27 cellular contexts compared by ENCODE assay signal in the genomic region with DNA sequence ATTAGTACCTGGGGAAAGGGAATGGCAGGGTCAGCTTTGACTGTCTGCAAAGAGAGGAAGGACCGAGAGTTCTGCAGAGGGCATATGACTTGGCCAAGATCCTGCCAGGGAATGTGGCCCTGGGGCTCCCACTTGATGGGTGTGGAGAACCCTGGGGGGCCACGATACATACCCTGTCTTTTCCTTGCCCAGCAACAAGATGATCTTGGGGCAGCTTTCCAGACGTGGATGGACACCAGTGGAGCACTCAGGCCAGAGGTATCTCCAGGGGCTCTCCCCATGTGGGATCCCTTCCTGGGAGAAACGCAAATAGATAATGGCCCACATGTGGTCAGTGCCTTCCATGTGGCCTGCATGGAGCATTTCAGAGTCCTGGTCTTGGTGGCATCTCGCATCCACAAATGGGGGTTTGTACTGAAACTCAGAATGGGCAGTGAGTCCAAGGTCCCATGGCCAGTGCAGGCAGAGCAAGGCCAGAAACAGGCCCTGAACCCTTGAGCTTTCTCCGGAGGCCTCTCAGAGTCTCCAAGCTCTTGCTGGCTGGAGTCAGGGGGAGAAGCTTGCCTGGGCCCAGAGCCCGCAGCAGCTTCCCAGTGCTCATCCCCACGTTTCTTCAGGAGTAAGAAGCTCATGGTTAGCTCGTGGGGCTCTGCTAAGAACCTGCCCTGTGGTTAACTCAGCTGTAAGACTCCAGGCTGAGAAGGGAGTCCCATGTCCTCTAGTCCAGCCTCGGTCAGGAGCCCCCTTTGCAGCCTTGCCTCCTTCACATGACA. TPM values are rescaled to one million over a fixed set of nuclear protein-coding genes. Genes with fewer than 3 reads are reported as not detected.
DNase-seq lines count a peak whose midpoint lies in the region; ATAC-seq, FAIRE-seq and TF ChIP-seq lines count a peak whose summit lies in the region.
"Had no signal": no experiment of that assay in that cellular context is flagged by ENCODE, and none has a peak within 500 bp of the region (broad histone marks: within the 10 kb centered on the region; RNA-seq: fewer than 3 reads in every experiment).

No MANE protein-coding gene starts in this region.

- no peaks in the 10 kb centered on the region for H4K20me1 ChIP-seq in HepG2 (ENCODE audit: insufficient read depth, low read length)

- peak; percentile 33 for DNase-seq in activated CD8-positive, alpha-beta memory T cell treated with anti-CD3 and anti-CD28 coated beads, Interleukin-2, amount 10 ng/mL, durations not matched to agents 7 days and 5 days
- DNase-seq in HepG2 (ENCODE audit: low spot score) (no peak), testis (peak; percentile 11), T-helper 9 cell (no peak), NCI-H1105 (lab: John Stamatoyannopoulos, UW) (no peak), urothelium cell line (ENCODE audit: low spot score) (no peak)
- DNase-seq: activated CD8-positive, alpha-beta T cell treated with anti-CD3 and anti-CD28 coated beads, Interleukin-2, amount 10 ng/mL, durations not matched to agents 7 days and 5 days; caudate nucleus; CD4-positive, CD25-positive, alpha-beta regulatory T cell; glutamatergic neuron; IMR-90; NCI-H1092; NCI-H1930; NCI-H526 treated with DMSO at 0.1 percent for 48 hours; occipital lobe; stimulated activated CD4-positive, alpha-beta T cell treated with anti-CD3 and anti-CD28 coated beads, Interleukin-4, amount 100 ng/mL, for 1 hour; stimulated activated naive B cell treated with anti-CD40 and anti-IgM and Interleukin-4, amounts not matched to agents 10 μg/mL and 1 μg/mL and 100 μg/mL, for 72 hours had no signal

- TF ChIP-seq RAD21 in HepG2 (CRISPR knock-in tag; IDR thresholded peaks at IDR 0.05): no peak

- no peaks in the 10 kb centered on the region for H3K9me3 Mint-ChIP-seq in activated CD8-positive, alpha-beta memory T cell treated with anti-CD3 and anti-CD28 coated beads, Interleukin-2, amount 10 ng/mL, durations not matched to agents 7 days and 5 days (ENCODE audit: low read depth)
- H3K9me3 Mint-ChIP-seq: activated naive CD4-positive, alpha-beta T cell treated with anti-CD3 and anti-CD28 coated beads, Interleukin-2, amount 50 U/mL, for 72 hours; activated T-helper 1 cell treated with anti-CD3 and anti-CD28 coated beads, Interleukin-12 subunit alpha, Interleukin-12 subunit beta, Interleukin-2, Interleukin-4 antibody, amounts not matched to agents 30 ng/mL and 10 ng/mL and 1 ng/mL, durations not matched to agents 14 hours and 24 hours and 36 hours; stimulated activated naive B cell treated with anti-CD40 and anti-IgM and Interleukin-4, amounts not matched to agents 10 μg/mL and 1 μg/mL and 100 μg/mL, for 72 hours; T-helper 2 cell treated with Interferon-gamma antibody and Interleukin-4, amounts not matched to agents 5 μg/mL and 100 μg/mL, for 36 hours had no signal

- no peaks in the 10 kb centered on the region for H3K27me3 ChIP-seq in HepG2 (ENCODE audit: control insufficient read depth in 1 of 2, insufficient read depth in 2 of 2, low read length in 2 of 2)
- no peaks in the 10 kb centered on the region for H3K27me3 ChIP-seq in testis
- H3K27me3 ChIP-seq: ascending aorta had no signal

- no peak overlapping the region for H3K4me3 ChIP-seq in HepG2 (replicated peaks in 1 of 3; ENCODE audit: insufficient read depth in 1 of 3, low read depth in 2 of 3, low read length in 3 of 3)
- no peak overlapping the region for H3K4me3 ChIP-seq in testis
- H3K4me3 ChIP-seq: ascending aorta, HAP-1, thoracic aorta had no signal

- H3K27ac Mint-ChIP-seq in activated CD8-positive, alpha-beta memory T cell treated with anti-CD3 and anti-CD28 coated beads, Interleukin-2, amount 10 ng/mL, durations not matched to agents 7 days and 5 days: no peak overlapping the region
- H3K27ac Mint-ChIP-seq: activated CD8-positive, alpha-beta T cell treated with anti-CD3 and anti-CD28 coated beads, Interleukin-2, amount 10 ng/mL, durations not matched to agents 7 days and 5 days; activated naive CD4-positive, alpha-beta T cell treated with anti-CD3 and anti-CD28 coated beads, Interleukin-2, amount 50 U/mL, for 72 hours; activated T-helper 1 cell treated with anti-CD3 and anti-CD28 coated beads, Interleukin-12 subunit alpha, Interleukin-12 subunit beta, Interleukin-2, Interleukin-4 antibody, amounts not matched to agents 30 ng/mL and 10 ng/mL and 1 ng/mL, durations not matched to agents 14 hours and 24 hours and 36 hours; CD4-positive, CD25-positive, alpha-beta regulatory T cell; stimulated activated naive B cell treated with anti-CD40 and anti-IgM and Interleukin-4, amounts not matched to agents 10 μg/mL and 1 μg/mL and 100 μg/mL, for 72 hours; T-helper 2 cell treated with Interferon-gamma antibody and Interleukin-4, amounts not matched to agents 5 μg/mL and 100 μg/mL, for 36 hours had no signal

- no TSS peak for BruUV-seq in HepG2 (replicated peaks; lab: Mats Ljungman, UMichigan)

- TF ChIP-seq POLR2A in HepG2 (IDR thresholded peaks at IDR 0.05; ENCODE audit: insufficient read depth in 1 of 2, low read depth in 2 of 2, low read length in 2 of 2) (no peak), testis (IDR thresholded peaks at IDR 0.05) (no peak)

- TF ChIP-seq EP300 in HepG2 (IDR thresholded peaks at IDR 0.05; ENCODE audit: low read depth in 2 of 2, low read length in 2 of 2): no peak
- no peak for TF ChIP-seq EP300 in HepG2 (CRISPR knock-in tag; IDR thresholded peaks at IDR 0.05; ENCODE audit: borderline replicate concordance)

- CTCF ChIA-PET in activated CD8-positive, alpha-beta memory T cell treated with anti-CD3 and anti-CD28 coated beads, Interleukin-2, amount 10 ng/mL, durations not matched to agents 7 days and 5 days (lab: Charles Lee): interaction anchor here (1.3 to 1.6 kb wide), 4 partner anchors 16 to 256 kb away, joined by 3 to 5 read pairs (median 4); no protein-coding TSS in a partner anchor
- CTCF ChIA-PET in HepG2 (lab: Yijun Ruan, JAX; ENCODE audit: low intra/inter-chr PET ratio, low total read pairs): no interaction called here

- H3K9ac ChIP-seq in HepG2 (ENCODE audit: insufficient read depth, low read depth, low read length): no peak overlapping the region

- no peaks in the 10 kb centered on the region for H3K4me1 Mint-ChIP-seq in activated CD8-positive, alpha-beta memory T cell treated with anti-CD3 and anti-CD28 coated beads, Interleukin-2, amount 10 ng/mL, durations not matched to agents 7 days and 5 days

- in situ Hi-C loops in HepG2 (cut with HindIII; ENCODE audit: extremely low pct_ligation_motif_present, low pct_unique_long_range_greater_than_20kb): no loop called here

- POLR2A ChIA-PET in HepG2 (lab: Yijun Ruan, JAX): interaction anchor here (0.5 kb wide), 1 partner anchor 213 kb away, joined by 3 read pairs; no protein-coding TSS in a partner anchor

- no peak for ATAC-seq in activated CD8-positive, alpha-beta memory T cell treated with anti-CD3 and anti-CD28 coated beads, Interleukin-2, amount 10 ng/mL, durations not matched to agents 7 days and 5 days
- 0 out of 3 replicates have a peak, but pooled peaks have one; percentile 4 for ATAC-seq in HepG2

- peak overlapping the region; percentile 55 for H3K27ac ChIP-seq in VCaP
- H3K27ac ChIP-seq in HepG2 (ENCODE audit: extremely low read length, insufficient read depth, low read length): no peak overlapping the region
- no peak overlapping the region for H3K27ac ChIP-seq in testis
- H3K27ac ChIP-seq: ascending aorta, thoracic aorta had no signal

- peaks cover 13% of the 10 kb centered on the region for H3K4me1 ChIP-seq in HepG2 (ENCODE audit: insufficient read depth, low read length)
- H3K4me1 ChIP-seq in testis: peaks cover 8% of the 10 kb centered on the region

- intact Hi-C loops in HepG2 (cut with micrococcal nuclease; ENCODE audit: unreplicated experiment) (no loop called here), testis (cut with DNase I; ENCODE audit: low total_unique reads) (no loop called here)

- H3K4me2 ChIP-seq in HepG2 (ENCODE audit: low read depth, low read length): no peak overlapping the region

- 89% methylated on average over 6 of the region's 10 CpGs for WGBS in HepG2 (ENCODE audit: low lambda C conversion rate)
- WGBS in testis, 2 donors: 78 to 86% methylated on average over 3 to 10 of the region's 10 CpGs

- H2AFZ ChIP-seq in HepG2 (ENCODE audit: low read length): no peak overlapping the region

- FAIRE-seq in HepG2 (lab: Jason Lieb, UNC) (no peak), urothelium cell line (lab: Jason Lieb, UNC) (no peak)
- FAIRE-seq: GM12892 had no signal

- H3K36me3 Mint-ChIP-seq in activated CD8-positive, alpha-beta memory T cell treated with anti-CD3 and anti-CD28 coated beads, Interleukin-2, amount 10 ng/mL, durations not matched to agents 7 days and 5 days: no peaks in the 10 kb centered on the region
- H3K36me3 Mint-ChIP-seq: activated naive CD4-positive, alpha-beta T cell treated with anti-CD3 and anti-CD28 coated beads, Interleukin-2, amount 50 U/mL, for 72 hours; CD4-positive, CD25-positive, alpha-beta regulatory T cell; stimulated activated naive B cell treated with anti-CD40 and anti-IgM and Interleukin-4, amounts not matched to agents 10 μg/mL and 1 μg/mL and 100 μg/mL, for 72 hours had no signal

- no peaks in the 10 kb centered on the region for H3K79me2 ChIP-seq in HepG2 (ENCODE audit: insufficient read depth, low read length)

- TF ChIP-seq CTCF in VCaP (conservative IDR thresholded peaks at IDR 0.05): no peak
- TF ChIP-seq CTCF in HepG2 (CRISPR knock-in tag; IDR thresholded peaks at IDR 0.05): no peak
- no peak for TF ChIP-seq CTCF in testis (IDR thresholded peaks at IDR 0.05)

- H3K27me3 Mint-ChIP-seq in activated CD8-positive, alpha-beta memory T cell treated with anti-CD3 and anti-CD28 coated beads, Interleukin-2, amount 10 ng/mL, durations not matched to agents 7 days and 5 days: peaks cover 2% of the 10 kb centered on the region

- no peak overlapping the region for H3K4me3 Mint-ChIP-seq in activated CD8-positive, alpha-beta memory T cell treated with anti-CD3 and anti-CD28 coated beads, Interleukin-2, amount 10 ng/mL, durations not matched to agents 7 days and 5 days
- H3K4me3 Mint-ChIP-seq: activated CD8-positive, alpha-beta T cell treated with anti-CD3 and anti-CD28 coated beads, Interleukin-2, amount 10 ng/mL, durations not matched to agents 7 days and 5 days; activated T-helper 1 cell treated with anti-CD3 and anti-CD28 coated beads, Interleukin-12 subunit alpha, Interleukin-12 subunit beta, Interleukin-2, Interleukin-4 antibody, amounts not matched to agents 30 ng/mL and 10 ng/mL and 1 ng/mL, durations not matched to agents 14 hours and 24 hours and 36 hours; CD4-positive, CD25-positive, alpha-beta regulatory T cell; stimulated activated naive B cell treated with anti-CD40 and anti-IgM and Interleukin-4, amounts not matched to agents 10 μg/mL and 1 μg/mL and 100 μg/mL, for 72 hours; T-helper 2 cell treated with Interferon-gamma antibody and Interleukin-4, amounts not matched to agents 5 μg/mL and 100 μg/mL, for 36 hours had no signal

- H3K36me3 ChIP-seq in HepG2 (replicated peaks in 1 of 2; ENCODE audit: control insufficient read depth in 1 of 2, insufficient read depth in 2 of 2, low read length in 2 of 2) (peaks cover 48 to 89% of the 10 kb centered on the region in 2 experiments), testis (ENCODE audit: low read depth, missing control alignments) (no peaks in the 10 kb centered on the region)

- no peaks in the 10 kb centered on the region for H3K9me3 ChIP-seq in HepG2 (ENCODE audit: low read length)
- H3K9me3 ChIP-seq in testis: no peaks in the 10 kb centered on the region
- H3K9me3 ChIP-seq: ascending aorta, HAP-1, thoracic aorta had no signal

RNA-seq across cellular contexts. Expression of a gene that starts 18.3 kb away (rescaled TPM):
- total RNA-seq in activated CD8-positive, alpha-beta memory T cell treated with anti-CD3 and anti-CD28 coated beads, Interleukin-2, amount 10 ng/mL, durations not matched to agents 7 days and 5 days: not detected
- total RNA-seq in HepG2 (2016; rRNA removed; fragmentation: Illumina TruSeq; extraction: Trizol) (327 and 699 TPM in 2 replicates), testis (not detected)
- total RNA-seq in HepG2 (2016; cell fraction: cytosol; rRNA removed; fragmentation: Illumina TruSeq; extraction: Trizol; ENCODE audit: low read depth): 148 and 154 TPM in 2 replicates
- total RNA-seq in HepG2 (2016; cell fraction: insoluble cytoplasmic fraction; rRNA removed; fragmentation: Illumina TruSeq; extraction: Trizol): 343 and 706 TPM in 2 replicates
- total RNA-seq in HepG2 (2016; cell fraction: membrane; rRNA removed; fragmentation: Illumina TruSeq; extraction: Trizol): 103 and 109 TPM in 2 replicates
- total RNA-seq in HepG2 (2016; cell fraction: nucleus; rRNA removed; fragmentation: Illumina TruSeq; extraction: Trizol): 507 and 557 TPM in 2 replicates
- polyA plus RNA-seq in HepG2 (2011; rRNA removed) (1,180 and 1,355 TPM in 2 replicates), testis (ENCODE audit: insufficient read depth, low read depth, low replicate concordance) (1.6 TPM)
- 1,385 and 1,736 TPM in 2 replicates for polyA plus RNA-seq in HepG2 (2011; cell fraction: cytosol; rRNA removed)
- polyA plus RNA-seq in HepG2 (2011; cell fraction: nucleus; rRNA removed): 375 and 530 TPM in 2 replicates
- 373 and 660 TPM in 2 replicates for polyA plus RNA-seq in HepG2 (2012)
- polyA plus RNA-seq in HepG2 (2016; cell fraction: cytosol; fragmentation: Illumina TruSeq; extraction: Trizol; ENCODE audit: low read depth): 188 and 210 TPM in 2 replicates
- polyA plus RNA-seq in HepG2 (2016; cell fraction: insoluble cytoplasmic fraction; fragmentation: Illumina TruSeq; extraction: Trizol; ENCODE audit: low read depth): 388 and 407 TPM in 2 replicates
- polyA plus RNA-seq in HepG2 (2016; cell fraction: membrane; fragmentation: Illumina TruSeq; extraction: Trizol; ENCODE audit: low read depth): 103 and 105 TPM in 2 replicates
- 956 and 1,026 TPM in 2 replicates for polyA plus RNA-seq in HepG2 (2016; cell fraction: nucleus; fragmentation: Illumina TruSeq; extraction: Trizol; ENCODE audit: insufficient read depth, low read depth)
- polyA minus RNA-seq in HepG2 (2011; rRNA and poly(A)+ RNA removed; ENCODE audit: low replicate concordance): 0.30 and 495 TPM in 2 replicates
- polyA minus RNA-seq in HepG2 (2011; cell fraction: cytosol; rRNA and poly(A)+ RNA removed): 195 and 257 TPM in 2 replicates
- polyA minus RNA-seq in HepG2 (2011; cell fraction: nucleus; rRNA and poly(A)+ RNA removed): 78.8 and 152 TPM in 2 replicates
- total RNA-seq: activated CD8-positive, alpha-beta T cell treated with anti-CD3 and anti-CD28 coated beads, Interleukin-2, amount 10 ng/mL, durations not matched to agents 7 days and 5 days; activated naive CD4-positive, alpha-beta T cell treated with anti-CD3 and anti-CD28 coated beads, Interleukin-2, amount 50 U/mL, for 72 hours; activated T-helper 1 cell treated with anti-CD3 and anti-CD28 coated beads, Interleukin-12 subunit alpha, Interleukin-12 subunit beta, Interleukin-2, Interleukin-4 antibody, amounts not matched to agents 30 ng/mL and 10 ng/mL and 1 ng/mL, durations not matched to agents 14 hours and 24 hours and 36 hours; CD4-positive, CD25-positive, alpha-beta regulatory T cell; dermis microvascular lymphatic vessel endothelial cell; endothelial cell of umbilical vein; occipital lobe; thoracic aorta had no signal
- polyA plus RNA-seq: CD4-positive, CD25-positive, alpha-beta regulatory T cell; endothelial cell of umbilical vein; IMR-90 had no signal

RNA-seq across cellular contexts. Expression of a gene that starts 25.1 kb away (rescaled TPM):
- total RNA-seq in activated CD8-positive, alpha-beta memory T cell treated with anti-CD3 and anti-CD28 coated beads, Interleukin-2, amount 10 ng/mL, durations not matched to agents 7 days and 5 days: not detected
- total RNA-seq in HepG2 (2016; rRNA removed; fragmentation: Illumina TruSeq; extraction: Trizol) (283 and 565 TPM in 2 replicates), testis (under 1 TPM in 1 of 2 donors, not detected in 1; 0.56 TPM)
- total RNA-seq in HepG2 (2016; cell fraction: cytosol; rRNA removed; fragmentation: Illumina TruSeq; extraction: Trizol; ENCODE audit: low read depth): 120 and 126 TPM in 2 replicates
- total RNA-seq in HepG2 (2016; cell fraction: insoluble cytoplasmic fraction; rRNA removed; fragmentation: Illumina TruSeq; extraction: Trizol): 282 and 590 TPM in 2 replicates
- total RNA-seq in HepG2 (2016; cell fraction: membrane; rRNA removed; fragmentation: Illumina TruSeq; extraction: Trizol): 75.1 and 75.6 TPM in 2 replicates
- 420 and 454 TPM in 2 replicates for total RNA-seq in HepG2 (2016; cell fraction: nucleus; rRNA removed; fragmentation: Illumina TruSeq; extraction: Trizol)
- polyA plus RNA-seq in HepG2 (2011; rRNA removed) (824 and 855 TPM in 2 replicates), testis (ENCODE audit: insufficient read depth, low read depth, low replicate concordance) (2.3 TPM)
- polyA plus RNA-seq in HepG2 (2011; cell fraction: cytosol; rRNA removed): 632 and 711 TPM in 2 replicates
- 207 and 253 TPM in 2 replicates for polyA plus RNA-seq in HepG2 (2011; cell fraction: nucleus; rRNA removed)
- 237 and 362 TPM in 2 replicates for polyA plus RNA-seq in HepG2 (2012)
- polyA plus RNA-seq in HepG2 (2016; cell fraction: cytosol; fragmentation: Illumina TruSeq; extraction: Trizol; ENCODE audit: low read depth): 125 and 138 TPM in 2 replicates
- 293 and 314 TPM in 2 replicates for polyA plus RNA-seq in HepG2 (2016; cell fraction: insoluble cytoplasmic fraction; fragmentation: Illumina TruSeq; extraction: Trizol; ENCODE audit: low read depth)
- 75.7 and 76.3 TPM in 2 replicates for polyA plus RNA-seq in HepG2 (2016; cell fraction: membrane; fragmentation: Illumina TruSeq; extraction: Trizol; ENCODE audit: low read depth)
- polyA plus RNA-seq in HepG2 (2016; cell fraction: nucleus; fragmentation: Illumina TruSeq; extraction: Trizol; ENCODE audit: insufficient read depth, low read depth): 731 and 821 TPM in 2 replicates
- polyA minus RNA-seq in HepG2 (2011; rRNA and poly(A)+ RNA removed; ENCODE audit: low replicate concordance): 257 TPM in 1 of 2 replicates, not detected in the other
- polyA minus RNA-seq in HepG2 (2011; cell fraction: cytosol; rRNA and poly(A)+ RNA removed): 147 and 150 TPM in 2 replicates
- 41.2 and 60.7 TPM in 2 replicates for polyA minus RNA-seq in HepG2 (2011; cell fraction: nucleus; rRNA and poly(A)+ RNA removed)
- total RNA-seq: activated CD8-positive, alpha-beta T cell treated with anti-CD3 and anti-CD28 coated beads, Interleukin-2, amount 10 ng/mL, durations not matched to agents 7 days and 5 days; activated naive CD4-positive, alpha-beta T cell treated with anti-CD3 and anti-CD28 coated beads, Interleukin-2, amount 50 U/mL, for 72 hours; activated T-helper 1 cell treated with anti-CD3 and anti-CD28 coated beads, Interleukin-12 subunit alpha, Interleukin-12 subunit beta, Interleukin-2, Interleukin-4 antibody, amounts not matched to agents 30 ng/mL and 10 ng/mL and 1 ng/mL, durations not matched to agents 14 hours and 24 hours and 36 hours; CD4-positive, CD25-positive, alpha-beta regulatory T cell; dermis microvascular lymphatic vessel endothelial cell; endothelial cell of umbilical vein; IMR-90; occipital lobe; thoracic aorta had no signal
- polyA plus RNA-seq: CD4-positive, CD25-positive, alpha-beta regulatory T cell; endothelial cell of umbilical vein; IMR-90 had no signal

Comparison
In these comparisons a context has a peak if more than half of its experiments do, and no peak if none do; other contexts are left out.
1. DNase-seq: peak in activated CD8-positive, alpha-beta memory T cell treated with anti-CD3 and anti-CD28 coated beads, Interleukin-2, amount 10 ng/mL, durations not matched to agents 7 days and 5 days (single experiment) and testis (single experiment); none in HepG2 (single experiment), T-helper 9 cell (single experiment), NCI-H1105 (single experiment) and urothelium cell line (single experiment).
2. RNA of a gene that starts 18.3 kb away (total RNA-seq): 103 to 706 TPM in HepG2; not detected in activated CD8-positive, alpha-beta memory T cell treated with anti-CD3 and anti-CD28 coated beads, Interleukin-2, amount 10 ng/mL, durations not matched to agents 7 days and 5 days and not detected in testis; every median in the first group is over 100 times any median in the second.
3. RNA of a gene that starts 25.1 kb away (total RNA-seq): 75.1 to 590 TPM in HepG2; 0.56 TPM in testis and not detected in activated CD8-positive, alpha-beta memory T cell treated with anti-CD3 and anti-CD28 coated beads, Interleukin-2, amount 10 ng/mL, durations not matched to agents 7 days and 5 days; every median in the first group is over 10 times any median in the second.